Comparison of ENCODE assay signal across 33 cellular contexts in genomic region chr15:34014556-34014955, GRCh38. TPM values are rescaled to one million over a fixed set of nuclear protein-coding genes. Genes with fewer than 3 reads are reported as not detected.
DNase-seq lines count a peak whose midpoint lies in the region; ATAC-seq, FAIRE-seq and TF ChIP-seq lines count a peak whose summit lies in the region.
"Had no signal": no experiment of that assay in that cellular context is flagged by ENCODE, and none has a peak within 500 bp of the region (broad histone marks: within the 10 kb centered on the region; RNA-seq: fewer than 3 reads in every experiment).

No MANE protein-coding gene starts in this region.

- H3K27me3 ChIP-seq in small intestine (ENCODE audit: control insufficient read depth in 2 of 2, insufficient read depth in 2 of 2, low read length in 2 of 2), result no peaks in the 10 kb centered on the region
- H3K27me3 ChIP-seq: left lung, vagina had no signal

- no peak overlapping the region for H3K27ac ChIP-seq in small intestine (ENCODE audit: low read depth in 1 of 2, low read length in 1 of 2)
- H3K27ac ChIP-seq: epithelial cell of prostate, left lung, SK-N-MC, skin epidermis, vagina had no signal

- no peaks in the 10 kb centered on the region for H3K9me3 ChIP-seq in small intestine (ENCODE audit: control insufficient read depth, low read depth)
- H3K9me3 ChIP-seq: Caco-2, vagina had no signal

- H3K4me3 ChIP-seq in cardiac fibroblast (replicated peaks in 1 of 2; ENCODE audit: low read depth in 2 of 2, low read length in 2 of 2) (no peak overlapping the region), small intestine (ENCODE audit: low read depth in 1 of 2, low read length in 2 of 2) (no peak overlapping the region)
- H3K4me3 ChIP-seq: GM12878, left lung, SK-N-MC, skin epidermis, vagina had no signal

- TF ChIP-seq CTCF in cardiac fibroblast (IDR thresholded peaks at IDR 0.05; ENCODE audit: low read depth, low read length), result no peak

- no peaks in the 10 kb centered on the region for H3K4me1 ChIP-seq in small intestine (ENCODE audit: control insufficient read depth in 2 of 2, insufficient read depth in 1 of 2, low read depth in 1 of 2, low read length in 1 of 2)
- H3K4me1 ChIP-seq: Caco-2, left lung, vagina had no signal

- FAIRE-seq in small intestine (lab: Jason Lieb, UNC), result no peak
- FAIRE-seq: frontal cortex, GM12878, H54 had no signal

- DNase-seq in M059J (ENCODE audit: low read depth) (peak; percentile 51), cardiac fibroblast (ENCODE audit: low read depth in 2 of 2) (peak; percentile 18 to 57), kidney glomerular epithelial cell (lab: John Stamatoyannopoulos, UW) (peak; percentile 74), renal cortical epithelial cell (ENCODE audit: low read depth) (peak; percentile 86), small intestine (no peak), HCEC 1CT (no peak)
- DNase-seq: activated CD4-positive, alpha-beta memory T cell treated with anti-CD3 and anti-CD28 coated beads, Interleukin-2, amount 10 ng/mL, durations not matched to agents 7 days and 5 days; activated CD4-positive, alpha-beta T cell treated with anti-CD3 and anti-CD28 coated beads for 1 hour; activated CD8-positive, alpha-beta memory T cell treated with anti-CD3 and anti-CD28 coated beads, Interleukin-2, amount 50 U/mL, for 48 hours; aorta; C1 segment of cervical spinal cord; Caco-2; hippocampal formation; left lung; mesendoderm; NCI-H1105; NCI-H187 treated with DMSO at 0.1 percent for 48 hours; NCI-H748 treated with DMSO at 0.1 percent for 48 hours; occipital lobe; stimulated activated CD8-positive, alpha-beta memory T cell treated with anti-CD3 and anti-CD28 coated beads, Interleukin-4, amount 100 ng/mL, for 48 hours; stimulated activated naive CD8-positive, alpha-beta T cell treated with anti-CD3 and anti-CD28 coated beads, Interleukin-15, amount 100 ng/mL, for 72 hours; T-helper 17 cell had no signal

- H3K36me3 ChIP-seq in small intestine (ENCODE audit: control insufficient read depth in 2 of 2, insufficient read depth in 2 of 2, low read length in 2 of 2), result no peaks in the 10 kb centered on the region
- H3K36me3 ChIP-seq: left lung, vagina had no signal

- ATAC-seq in HG03460 (IDR thresholded peaks at IDR 0.05; ENCODE audit: unreplicated experiment) (no peak), GM21390 (IDR thresholded peaks at IDR 0.05; ENCODE audit: unreplicated experiment) (no peak)
- ATAC-seq: GM12878; left lung; stimulated activated naive CD8-positive, alpha-beta T cell treated with anti-CD3 and anti-CD28 coated beads, Interleukin-15, amount 100 ng/mL, for 72 hours; T-helper 17 cell had no signal

- 85 to 100% (median 90%) methylated on average over 2 of the region's 2 CpGs for WGBS in small intestine, 3 donors

RNA-seq across cellular contexts. Expression of gene AVEN, which starts 24.4 kb away (rescaled TPM):
- 22.9 and 24.2 TPM in 2 replicates for total RNA-seq in M059J (2014; rRNA removed; shearing (Covaris generic))
- 15.3 and 27.3 TPM in 2 replicates for total RNA-seq in renal cortical epithelial cell
- 10 to 100 TPM; 12.4 to 13.4 (median 13.1) TPM for polyA plus RNA-seq in small intestine

RNA-seq across cellular contexts. Expression of gene CHRM5, which starts 46.3 kb away (rescaled TPM):
- total RNA-seq in M059J (2014; rRNA removed; shearing (Covaris generic)), result not detected in 2 replicates
- 0.05 TPM in 1 of 2 replicates, not detected in the other for total RNA-seq in renal cortical epithelial cell
- polyA plus RNA-seq in small intestine, result not detected
- total RNA-seq: activated CD4-positive, alpha-beta memory T cell treated with anti-CD3 and anti-CD28 coated beads, Interleukin-2, amount 10 ng/mL, durations not matched to agents 7 days and 5 days; activated T-helper 2 cell treated with anti-CD3 and anti-CD28 coated beads, Interferon-gamma antibody, Interleukin-2, Interleukin-4, amounts not matched to agents 10 μg/mL and 5 μg/mL and 100 μg/mL, durations not matched to agents 14 hours and 24 hours and 36 hours; aorta; Caco-2; left lung; T-helper 17 cell; vagina had no signal
- polyA plus RNA-seq: aorta, IgD-negative memory B cell had no signal

Comparison
In these comparisons a context has a peak if more than half of its experiments do, and no peak if none do; other contexts are left out.
1. DNase-seq: peak in M059J (single experiment), cardiac fibroblast (2 of 2), kidney glomerular epithelial cell (single experiment) and renal cortical epithelial cell (single experiment); none in small intestine (single experiment) and HCEC 1CT (single experiment).